Comparison of ENCODE assay signal across 29 cellular contexts in genomic region chr1:69862906-69863305, GRCh38.
"Had no signal": no experiment of that assay in that cellular context is flagged by ENCODE, and none has a peak within 500 bp of the region (broad histone marks: within the 10 kb centered on the region; RNA-seq: fewer than 3 reads in every experiment).

No MANE protein-coding gene starts in this region.

- ATAC-seq: activated CD4-positive, alpha-beta T cell treated with anti-CD3 and anti-CD28 coated beads for 36 hours; activated CD4-positive, CD25-positive, alpha-beta regulatory T cell treated with anti-CD3 and anti-CD28 coated beads, Interleukin-2, amount 50 U/mL, for 24 hours; activated CD8-positive, alpha-beta T cell treated with anti-CD3 and anti-CD28 coated beads, Interleukin-2, amount 10 ng/mL, durations not matched to agents 7 days and 5 days; Panc1; WTC11 had no signal

- H3K9me3 ChIP-seq: breast epithelium, SJCRH30 had no signal

- H3K27ac ChIP-seq: breast epithelium, SJCRH30, SK-N-MC had no signal

- DNase-seq: activated CD4-positive, alpha-beta T cell treated with anti-CD3 and anti-CD28 coated beads for 36 hours; activated CD4-positive, alpha-beta T cell treated with anti-CD3 and anti-CD28 coated beads, Interleukin-2, amount 10 ng/mL, durations not matched to agents 7 days and 5 days; activated CD4-positive, alpha-beta T cell treated with anti-CD3 and anti-CD28 coated beads, Interleukin-2, amount 50 U/mL, for 48 hours; activated CD8-positive, alpha-beta T cell treated with anti-CD3 and anti-CD28 coated beads, Interleukin-2, amount 10 ng/mL, durations not matched to agents 7 days and 5 days; activated gamma-delta T cell; activated naive CD4-positive, alpha-beta T cell treated with Interleukin-2 at 50 U/mL for 16 hours; activated T-cell treated with anti-CD3 and anti-CD28 coated beads, Interleukin-2, amount 50 U/mL, for 24 hours; aorta; cerebellar nuclear complex; Karpas-422; KBM-7; NCI-H1048; NCI-H146; NCI-H187; NCI-H2029 treated with DMSO at 0.1 percent for 48 hours; NCI-H2107; NCI-H2171; NCI-H446 treated with DMSO at 0.1 percent for 48 hours; NCI-H524; NCI-H69; NCI-H82; SHP77; SJCRH30; T1000 had no signal

- H3K4me1 ChIP-seq: breast epithelium, SJCRH30 had no signal

- H3K36me3 ChIP-seq: breast epithelium, SJCRH30 had no signal

- H3K4me3 ChIP-seq: breast epithelium, SJCRH30, SK-N-MC had no signal

- H3K27me3 ChIP-seq: breast epithelium, SJCRH30 had no signal
